ENCODE assay signal across 1 cellular context in the genomic region with DNA sequence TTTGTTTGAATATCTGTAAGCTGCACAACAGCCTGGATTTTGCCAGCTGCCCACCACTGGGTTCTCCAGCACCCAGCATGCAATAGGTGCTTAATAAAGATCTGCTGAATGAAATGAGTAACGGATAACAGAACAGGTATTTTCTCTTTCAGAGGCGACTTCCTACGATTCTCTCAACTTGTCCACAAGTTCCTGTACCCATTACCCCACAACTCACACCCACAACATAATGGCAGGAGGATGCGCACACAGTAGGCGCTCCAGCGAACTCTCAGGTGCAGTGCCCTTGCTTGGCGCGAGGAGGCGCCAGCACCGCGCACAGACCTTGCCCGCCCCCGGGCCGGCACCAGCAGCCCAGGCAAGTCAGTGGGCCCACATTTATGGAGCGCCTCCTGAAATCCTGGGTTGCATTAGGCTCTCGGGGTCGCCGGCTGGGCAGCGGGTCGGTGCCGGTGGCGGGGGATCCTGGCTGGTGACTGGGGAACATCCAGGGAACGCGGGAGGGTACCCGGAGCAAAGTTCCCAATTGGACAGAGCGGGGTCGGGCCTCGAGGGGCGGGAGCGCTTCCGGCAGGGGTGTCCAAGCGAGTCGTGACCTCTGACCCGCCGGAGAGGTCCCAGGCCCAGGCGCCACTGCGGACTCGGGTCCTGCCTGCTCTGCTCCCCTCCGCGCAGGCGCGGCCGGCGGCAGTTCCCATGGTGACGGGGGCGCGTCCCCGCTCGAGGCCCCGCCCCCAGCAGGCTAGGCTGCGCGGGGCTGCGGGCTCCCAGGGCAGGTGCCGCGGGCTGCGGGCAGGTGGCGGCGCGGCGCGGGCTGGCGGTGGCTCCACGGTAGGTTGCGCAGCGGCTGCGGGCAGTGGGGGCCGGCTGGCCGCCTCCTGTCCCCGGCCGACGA.
TF ChIP-seq lines count a peak whose summit lies in the region.

Gene KIAA1671, plus strand, starts transcription at position 775 of the 895 bp plus-strand sequence. CDS start 75,284 bp downstream, outside the sequence.

TF ChIP-seq in HepG2, 621 proteins besides CTCF, POLR2A, EP300 and RAD21 (continued from another document and continues in another):
- TF ChIP-seq, protein P1, sequence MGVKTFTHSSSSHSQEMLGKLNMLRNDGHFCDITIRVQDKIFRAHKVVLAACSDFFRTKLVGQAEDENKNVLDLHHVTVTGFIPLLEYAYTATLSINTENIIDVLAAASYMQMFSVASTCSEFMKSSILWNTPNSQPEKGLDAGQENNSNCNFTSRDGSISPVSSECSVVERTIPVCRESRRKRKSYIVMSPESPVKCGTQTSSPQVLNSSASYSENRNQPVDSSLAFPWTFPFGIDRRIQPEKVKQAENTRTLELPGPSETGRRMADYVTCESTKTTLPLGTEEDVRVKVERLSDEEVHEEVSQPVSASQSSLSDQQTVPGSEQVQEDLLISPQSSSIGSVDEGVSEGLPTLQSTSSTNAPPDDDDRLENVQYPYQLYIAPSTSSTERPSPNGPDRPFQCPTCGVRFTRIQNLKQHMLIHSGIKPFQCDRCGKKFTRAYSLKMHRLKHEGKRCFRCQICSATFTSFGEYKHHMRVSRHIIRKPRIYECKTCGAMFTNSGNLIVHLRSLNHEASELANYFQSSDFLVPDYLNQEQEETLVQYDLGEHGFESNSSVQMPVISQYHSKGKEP (CRISPR knock-in tag; IDR thresholded peaks at IDR 0.05) = no peak
- TF ChIP-seq MIER3 (CRISPR knock-in tag; IDR thresholded peaks at IDR 0.05; ENCODE audit: borderline replicate concordance) (peak; percentile 25; the same call in 1 of the 2 replicates), ZNF720 (CRISPR knock-in tag; IDR thresholded peaks at IDR 0.05) (no peak), KDM2A (CRISPR knock-in tag; IDR thresholded peaks at IDR 0.05; ENCODE audit: borderline replicate concordance, low read depth) (peak; percentile 75), MAFK (conservative IDR thresholded peaks at IDR 0.05 in 1 of 2, IDR thresholded peaks at IDR 0.05 in 1 of 2; ENCODE audit: low read length in 2 of 2) (no peak), FOXM1 (CRISPR knock-in tag; IDR thresholded peaks at IDR 0.05) (no peak), TBX2 (CRISPR knock-in tag; IDR thresholded peaks at IDR 0.05; ENCODE audit: borderline replicate concordance) (peak; percentile 76; the same call in 1 of the 2 replicates), AGO1 (IDR thresholded peaks at IDR 0.05; ENCODE audit: low read depth, low read length, poor library complexity, severe bottlenecking) (no peak), ZSCAN30 (CRISPR knock-in tag; IDR thresholded peaks at IDR 0.05) (no peak), SP4 (CRISPR knock-in tag; IDR thresholded peaks at IDR 0.05) (peak; percentile 96), HNRNPLL (IDR thresholded peaks at IDR 0.05; ENCODE audit: low read depth, low read length, poor library complexity, severe bottlenecking) (peak; percentile 57), ELF1 (CRISPR knock-in tag; IDR thresholded peaks at IDR 0.05) (peak; percentile 68), NFRKB (IDR thresholded peaks at IDR 0.05) (no peak), GFI1 (CRISPR knock-in tag; IDR thresholded peaks at IDR 0.05; ENCODE audit: borderline replicate concordance) (peak; percentile 53; the same call in 1 of the 2 replicates), NFE2L1 (CRISPR knock-in tag; IDR thresholded peaks at IDR 0.05; ENCODE audit: borderline replicate concordance) (no peak), ARNTL (CRISPR knock-in tag; IDR thresholded peaks at IDR 0.05) (no peak), TFAP4 (IDR thresholded peaks at IDR 0.05; ENCODE audit: borderline replicate concordance, low read depth) (no peak), SOX6 (IDR thresholded peaks at IDR 0.05) (no peak), SOX6 (CRISPR knock-in tag; IDR thresholded peaks at IDR 0.05) (peak; percentile 53; the same call in 1 of the 2 replicates), RBM22 (optimal IDR thresholded peaks at IDR 0.05; ENCODE audit: low read length) (no peak), EHMT2 (IDR thresholded peaks at IDR 0.05; ENCODE audit: borderline replicate concordance, low read depth, low read length) (no peak), U2AF1 (optimal IDR thresholded peaks at IDR 0.05; ENCODE audit: low read depth, low read length) (no peak), TAF1 (CRISPR knock-in tag; IDR thresholded peaks at IDR 0.05) (no peak), ZNF44 (CRISPR knock-in tag; IDR thresholded peaks at IDR 0.05) (0 out of 2 replicates have a peak, but pooled peaks have one; percentile 40), ZNF441 (CRISPR knock-in tag; IDR thresholded peaks at IDR 0.05; ENCODE audit: borderline replicate concordance) (no peak), ZNF274 (CRISPR knock-in tag; IDR thresholded peaks at IDR 0.05) (peak; percentile 61; the same call in 1 of the 2 replicates), FLYWCH1 (CRISPR knock-in tag; IDR thresholded peaks at IDR 0.05) (no peak), JARID2 (CRISPR knock-in tag; IDR thresholded peaks at IDR 0.05; ENCODE audit: insufficient replicate concordance) (peak; percentile 55), CENPBD1 (CRISPR knock-in tag; IDR thresholded peaks at IDR 0.05; ENCODE audit: borderline replicate concordance, low read depth) (no peak), ZNF607 (CRISPR knock-in tag; IDR thresholded peaks at IDR 0.05; ENCODE audit: borderline replicate concordance) (no peak; the same call in 1 of the 2 replicates), ATRX (CRISPR knock-in tag; IDR thresholded peaks at IDR 0.05; ENCODE audit: borderline replicate concordance) (no peak), HMG20A (CRISPR knock-in tag; IDR thresholded peaks at IDR 0.05; ENCODE audit: borderline replicate concordance) (no peak; the same call in 1 of the 2 replicates), ZNF501 (CRISPR knock-in tag; IDR thresholded peaks at IDR 0.05) (peak; percentile 88), CHD4 (IDR thresholded peaks at IDR 0.05; ENCODE audit: borderline replicate concordance, low read length) (no peak), HCFC1 (IDR thresholded peaks at IDR 0.05; ENCODE audit: low read depth, low read length) (no peak), RNF219 (CRISPR knock-in tag; IDR thresholded peaks at IDR 0.05) (no peak)
- TF ChIP-seq, protein P2, sequence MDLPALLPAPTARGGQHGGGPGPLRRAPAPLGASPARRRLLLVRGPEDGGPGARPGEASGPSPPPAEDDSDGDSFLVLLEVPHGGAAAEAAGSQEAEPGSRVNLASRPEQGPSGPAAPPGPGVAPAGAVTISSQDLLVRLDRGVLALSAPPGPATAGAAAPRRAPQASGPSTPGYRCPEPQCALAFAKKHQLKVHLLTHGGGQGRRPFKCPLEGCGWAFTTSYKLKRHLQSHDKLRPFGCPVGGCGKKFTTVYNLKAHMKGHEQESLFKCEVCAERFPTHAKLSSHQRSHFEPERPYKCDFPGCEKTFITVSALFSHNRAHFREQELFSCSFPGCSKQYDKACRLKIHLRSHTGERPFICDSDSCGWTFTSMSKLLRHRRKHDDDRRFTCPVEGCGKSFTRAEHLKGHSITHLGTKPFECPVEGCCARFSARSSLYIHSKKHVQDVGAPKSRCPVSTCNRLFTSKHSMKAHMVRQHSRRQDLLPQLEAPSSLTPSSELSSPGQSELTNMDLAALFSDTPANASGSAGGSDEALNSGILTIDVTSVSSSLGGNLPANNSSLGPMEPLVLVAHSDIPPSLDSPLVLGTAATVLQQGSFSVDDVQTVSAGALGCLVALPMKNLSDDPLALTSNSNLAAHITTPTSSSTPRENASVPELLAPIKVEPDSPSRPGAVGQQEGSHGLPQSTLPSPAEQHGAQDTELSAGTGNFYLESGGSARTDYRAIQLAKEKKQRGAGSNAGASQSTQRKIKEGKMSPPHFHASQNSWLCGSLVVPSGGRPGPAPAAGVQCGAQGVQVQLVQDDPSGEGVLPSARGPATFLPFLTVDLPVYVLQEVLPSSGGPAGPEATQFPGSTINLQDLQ (CRISPR knock-in tag; IDR thresholded peaks at IDR 0.05) = no peak
- TF ChIP-seq, protein P3, sequence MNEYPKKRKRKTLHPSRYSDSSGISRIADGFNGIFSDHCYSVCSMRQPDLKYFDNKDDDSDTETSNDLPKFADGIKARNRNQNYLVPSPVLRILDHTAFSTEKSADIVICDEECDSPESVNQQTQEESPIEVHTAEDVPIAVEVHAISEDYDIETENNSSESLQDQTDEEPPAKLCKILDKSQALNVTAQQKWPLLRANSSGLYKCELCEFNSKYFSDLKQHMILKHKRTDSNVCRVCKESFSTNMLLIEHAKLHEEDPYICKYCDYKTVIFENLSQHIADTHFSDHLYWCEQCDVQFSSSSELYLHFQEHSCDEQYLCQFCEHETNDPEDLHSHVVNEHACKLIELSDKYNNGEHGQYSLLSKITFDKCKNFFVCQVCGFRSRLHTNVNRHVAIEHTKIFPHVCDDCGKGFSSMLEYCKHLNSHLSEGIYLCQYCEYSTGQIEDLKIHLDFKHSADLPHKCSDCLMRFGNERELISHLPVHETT (CRISPR knock-in tag; conservative IDR thresholded peaks at IDR 0.05) = no peak; the same call in 1 of the 2 replicates
- TF ChIP-seq, protein P4, sequence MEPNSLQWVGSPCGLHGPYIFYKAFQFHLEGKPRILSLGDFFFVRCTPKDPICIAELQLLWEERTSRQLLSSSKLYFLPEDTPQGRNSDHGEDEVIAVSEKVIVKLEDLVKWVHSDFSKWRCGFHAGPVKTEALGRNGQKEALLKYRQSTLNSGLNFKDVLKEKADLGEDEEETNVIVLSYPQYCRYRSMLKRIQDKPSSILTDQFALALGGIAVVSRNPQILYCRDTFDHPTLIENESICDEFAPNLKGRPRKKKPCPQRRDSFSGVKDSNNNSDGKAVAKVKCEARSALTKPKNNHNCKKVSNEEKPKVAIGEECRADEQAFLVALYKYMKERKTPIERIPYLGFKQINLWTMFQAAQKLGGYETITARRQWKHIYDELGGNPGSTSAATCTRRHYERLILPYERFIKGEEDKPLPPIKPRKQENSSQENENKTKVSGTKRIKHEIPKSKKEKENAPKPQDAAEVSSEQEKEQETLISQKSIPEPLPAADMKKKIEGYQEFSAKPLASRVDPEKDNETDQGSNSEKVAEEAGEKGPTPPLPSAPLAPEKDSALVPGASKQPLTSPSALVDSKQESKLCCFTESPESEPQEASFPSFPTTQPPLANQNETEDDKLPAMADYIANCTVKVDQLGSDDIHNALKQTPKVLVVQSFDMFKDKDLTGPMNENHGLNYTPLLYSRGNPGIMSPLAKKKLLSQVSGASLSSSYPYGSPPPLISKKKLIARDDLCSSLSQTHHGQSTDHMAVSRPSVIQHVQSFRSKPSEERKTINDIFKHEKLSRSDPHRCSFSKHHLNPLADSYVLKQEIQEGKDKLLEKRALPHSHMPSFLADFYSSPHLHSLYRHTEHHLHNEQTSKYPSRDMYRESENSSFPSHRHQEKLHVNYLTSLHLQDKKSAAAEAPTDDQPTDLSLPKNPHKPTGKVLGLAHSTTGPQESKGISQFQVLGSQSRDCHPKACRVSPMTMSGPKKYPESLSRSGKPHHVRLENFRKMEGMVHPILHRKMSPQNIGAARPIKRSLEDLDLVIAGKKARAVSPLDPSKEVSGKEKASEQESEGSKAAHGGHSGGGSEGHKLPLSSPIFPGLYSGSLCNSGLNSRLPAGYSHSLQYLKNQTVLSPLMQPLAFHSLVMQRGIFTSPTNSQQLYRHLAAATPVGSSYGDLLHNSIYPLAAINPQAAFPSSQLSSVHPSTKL (CRISPR knock-in tag; IDR thresholded peaks at IDR 0.05) = peak; percentile 49
- TF ChIP-seq, protein P5, sequence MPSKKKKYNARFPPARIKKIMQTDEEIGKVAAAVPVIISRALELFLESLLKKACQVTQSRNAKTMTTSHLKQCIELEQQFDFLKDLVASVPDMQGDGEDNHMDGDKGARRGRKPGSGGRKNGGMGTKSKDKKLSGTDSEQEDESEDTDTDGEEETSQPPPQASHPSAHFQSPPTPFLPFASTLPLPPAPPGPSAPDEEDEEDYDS (CRISPR knock-in tag; IDR thresholded peaks at IDR 0.05) = no peak
- TF ChIP-seq, protein P6, sequence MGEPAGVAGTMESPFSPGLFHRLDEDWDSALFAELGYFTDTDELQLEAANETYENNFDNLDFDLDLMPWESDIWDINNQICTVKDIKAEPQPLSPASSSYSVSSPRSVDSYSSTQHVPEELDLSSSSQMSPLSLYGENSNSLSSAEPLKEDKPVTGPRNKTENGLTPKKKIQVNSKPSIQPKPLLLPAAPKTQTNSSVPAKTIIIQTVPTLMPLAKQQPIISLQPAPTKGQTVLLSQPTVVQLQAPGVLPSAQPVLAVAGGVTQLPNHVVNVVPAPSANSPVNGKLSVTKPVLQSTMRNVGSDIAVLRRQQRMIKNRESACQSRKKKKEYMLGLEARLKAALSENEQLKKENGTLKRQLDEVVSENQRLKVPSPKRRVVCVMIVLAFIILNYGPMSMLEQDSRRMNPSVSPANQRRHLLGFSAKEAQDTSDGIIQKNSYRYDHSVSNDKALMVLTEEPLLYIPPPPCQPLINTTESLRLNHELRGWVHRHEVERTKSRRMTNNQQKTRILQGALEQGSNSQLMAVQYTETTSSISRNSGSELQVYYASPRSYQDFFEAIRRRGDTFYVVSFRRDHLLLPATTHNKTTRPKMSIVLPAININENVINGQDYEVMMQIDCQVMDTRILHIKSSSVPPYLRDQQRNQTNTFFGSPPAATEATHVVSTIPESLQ (CRISPR knock-in tag; conservative IDR thresholded peaks at IDR 0.05) = no peak
